In genomic region chr11:119533462-119533861, GRCh38 we compare ENCODE assay signal across 10 cellular contexts.
"Had no signal": no experiment of that assay in that cellular context is flagged by ENCODE, and none has a peak within 500 bp of the region (broad histone marks: within the 10 kb centered on the region; RNA-seq: fewer than 3 reads in every experiment).

No MANE protein-coding gene starts in this region.

- H3K27ac ChIP-seq: left ventricle myocardium inferior, prostate gland, tibial artery, uterus had no signal

- H3K36me3 Mint-ChIP-seq: activated naive CD4-positive, alpha-beta T cell treated with anti-CD3 and anti-CD28 coated beads, Interleukin-2, amount 50 U/mL, for 72 hours; naive thymus-derived CD4-positive, alpha-beta T cell had no signal

- H3K4me1 ChIP-seq: left ventricle myocardium inferior, prostate gland, tibial artery, uterus had no signal

- H3K9me3 Mint-ChIP-seq: activated naive CD4-positive, alpha-beta T cell treated with anti-CD3 and anti-CD28 coated beads, Interleukin-2, amount 50 U/mL, for 72 hours; naive thymus-derived CD4-positive, alpha-beta T cell had no signal

- H3K27me3 ChIP-seq: uterus had no signal

- H3K4me3 Mint-ChIP-seq: naive thymus-derived CD4-positive, alpha-beta T cell had no signal

- DNase-seq: cortex of kidney had no signal

- H3K36me3 ChIP-seq: left ventricle myocardium inferior, prostate gland, tibial artery, uterus had no signal

- H3K4me3 ChIP-seq: left ventricle myocardium inferior, mucosa of descending colon, prostate gland, tibial artery, uterus had no signal

- FAIRE-seq: kidney, small intestine had no signal

- H3K27ac Mint-ChIP-seq: naive thymus-derived CD4-positive, alpha-beta T cell had no signal

- H3K9me3 ChIP-seq: left ventricle myocardium inferior, mucosa of descending colon, prostate gland, tibial artery, uterus had no signal
